In the genomic region with DNA sequence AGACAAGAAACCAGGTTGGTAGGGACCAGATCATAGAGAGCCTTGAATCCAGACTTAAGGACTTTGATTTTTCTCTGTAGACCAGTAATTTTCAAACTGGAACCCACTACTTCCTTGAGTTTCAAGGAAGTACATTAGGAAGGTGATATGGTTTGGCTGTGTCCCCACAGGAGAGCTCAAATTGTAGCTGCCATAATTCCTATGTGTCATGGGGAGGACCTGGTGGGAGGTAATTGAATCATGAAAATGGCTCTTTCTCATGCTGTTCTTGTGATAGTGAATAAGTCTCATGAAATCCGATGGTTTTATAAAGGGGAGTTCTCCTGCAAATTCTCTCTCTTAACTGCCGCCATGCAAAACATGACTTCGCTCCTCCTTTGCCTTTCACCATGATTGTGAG, we compare ENCODE assay signal across 9 cellular contexts.
"Had no signal": no experiment of that assay in that cellular context is flagged by ENCODE, and none has a peak within 500 bp of the region (broad histone marks: within the 10 kb centered on the region; RNA-seq: fewer than 3 reads in every experiment).

No MANE protein-coding gene starts in this region.

- H3K9me3 ChIP-seq: HAP-1 had no signal

- DNase-seq: GM23248, GOT3, H7, H9, HCEC 1CT, HFFc6 had no signal

- H3K36me3 ChIP-seq: HAP-1 had no signal

- H3K9ac ChIP-seq: GM23248 had no signal

- H3K27ac ChIP-seq: GM23248 had no signal

- H2AFZ ChIP-seq: GM23248, GM23338 had no signal

- H3K4me3 ChIP-seq: GM23248, GM23338, HAP-1 had no signal

- H3K4me2 ChIP-seq: GM23338 had no signal

- H3K4me1 ChIP-seq: HAP-1 had no signal

- ATAC-seq: GM23338, HCT116 had no signal
